In the genomic region with DNA sequence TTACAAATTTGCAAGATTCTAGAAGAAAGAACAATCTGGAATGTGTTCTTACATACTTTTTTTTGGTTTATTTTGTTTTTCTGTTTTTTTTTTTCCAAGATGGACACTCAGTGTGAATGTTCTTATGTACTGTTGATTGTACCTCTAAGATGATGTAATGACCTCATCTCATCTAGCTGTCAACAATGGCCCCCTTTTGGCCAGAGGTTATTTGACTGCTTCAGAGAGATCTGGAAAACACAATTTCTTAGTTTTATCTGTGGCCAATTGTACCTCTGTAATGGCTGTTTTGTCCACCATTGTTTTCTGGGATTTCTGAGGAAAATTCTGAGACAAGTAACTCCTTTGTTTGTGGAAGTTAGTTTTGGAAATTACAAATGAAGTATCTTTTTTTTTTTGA, we compare ENCODE assay signal across 28 cellular contexts. TPM values are rescaled to one million over a fixed set of nuclear protein-coding genes. Genes with fewer than 3 reads are reported as not detected.
"Had no signal": no experiment of that assay in that cellular context is flagged by ENCODE, and none has a peak within 500 bp of the region (broad histone marks: within the 10 kb centered on the region; RNA-seq: fewer than 3 reads in every experiment).

No MANE protein-coding gene starts in this region.

- H3K27me3 Mint-ChIP-seq: activated B cell treated with CpG ODN at 0.5 μM for 24 hours; activated CD8-positive, alpha-beta T cell treated with anti-CD3 and anti-CD28 coated beads for 36 hours; activated naive CD8-positive, alpha-beta T cell treated with anti-CD3 and anti-CD28 coated beads for 36 hours; activated naive CD8-positive, alpha-beta T cell treated with anti-CD3 and anti-CD28 coated beads, Interleukin-2, amount 50 U/mL, for 24 hours had no signal

- H3K36me3 Mint-ChIP-seq: activated naive CD4-positive, alpha-beta T cell treated with anti-CD3 and anti-CD28 coated beads, Interleukin-2, amount 50 U/mL, for 24 hours; activated naive CD8-positive, alpha-beta T cell treated with anti-CD3 and anti-CD28 coated beads for 36 hours had no signal

- H3K4me1 Mint-ChIP-seq: activated naive CD4-positive, alpha-beta T cell treated with anti-CD3 and anti-CD28 coated beads, Interleukin-2, amount 50 U/mL, for 24 hours; T-helper 17 cell had no signal

- H3K9me3 Mint-ChIP-seq: activated B cell treated with CpG ODN at 0.5 μM for 24 hours; activated CD8-positive, alpha-beta T cell treated with anti-CD3 and anti-CD28 coated beads for 36 hours; activated naive CD4-positive, alpha-beta T cell treated with anti-CD3 and anti-CD28 coated beads for 36 hours; activated naive CD4-positive, alpha-beta T cell treated with anti-CD3 and anti-CD28 coated beads, Interleukin-2, amount 50 U/mL, for 24 hours; activated naive CD8-positive, alpha-beta T cell treated with anti-CD3 and anti-CD28 coated beads, Interleukin-2, amount 50 U/mL, for 24 hours; activated T-cell treated with anti-CD3 and anti-CD28 coated beads, Interleukin-2, amount 50 U/mL, for 4 hours; activated T-helper 2 cell treated with anti-CD3 and anti-CD28 coated beads, Interferon-gamma antibody, Interleukin-2, Interleukin-4, amounts not matched to agents 10 μg/mL and 5 μg/mL and 100 μg/mL, durations not matched to agents 14 hours and 24 hours and 36 hours; T-helper 2 cell treated with Interferon-gamma antibody and Interleukin-4, amounts not matched to agents 5 μg/mL and 100 μg/mL, for 36 hours had no signal

- DNase-seq: activated B cell treated with CpG ODN at 0.5 μM for 24 hours; activated CD4-positive, alpha-beta T cell treated with anti-CD3 and anti-CD28 coated beads for 48 hours; activated CD4-positive, alpha-beta T cell treated with anti-CD3 and anti-CD28 coated beads, Interleukin-2, amount 50 U/mL, for 1 hour; activated CD4-positive, alpha-beta T cell treated with anti-CD3 and anti-CD28 coated beads, Interleukin-2, amount 50 U/mL, for 48 hours; activated CD8-positive, alpha-beta memory T cell treated with anti-CD3 and anti-CD28 coated beads for 24 hours; activated CD8-positive, alpha-beta T cell treated with anti-CD3 and anti-CD28 coated beads for 36 hours; activated effector memory CD4-positive, alpha-beta T cell treated with anti-CD3 and anti-CD28 coated beads, Interleukin-2, amount 50 U/mL, for 16 hours; activated naive CD4-positive, alpha-beta T cell treated with anti-CD3 and anti-CD28 coated beads for 36 hours; activated naive CD8-positive, alpha-beta T cell treated with anti-CD3 and anti-CD28 coated beads for 36 hours; activated naive CD8-positive, alpha-beta T cell treated with anti-CD3 and anti-CD28 coated beads, Interleukin-2, amount 50 U/mL, for 24 hours; activated T-cell treated with anti-CD3 and anti-CD28 coated beads, Interleukin-2, amount 50 U/mL, for 4 hours; adrenal gland; amygdala; aorta; body of pancreas; caudate nucleus; colonic mucosa; effector CD8-positive, alpha-beta T cell; foreskin fibroblast; gastrocnemius medialis; glutamatergic neuron; heart left ventricle; T-helper 17 cell; T1000; WERI-Rb-1 had no signal

- H3K27ac Mint-ChIP-seq: activated B cell treated with CpG ODN at 0.5 μM for 24 hours; activated CD8-positive, alpha-beta T cell treated with anti-CD3 and anti-CD28 coated beads for 36 hours; activated naive CD4-positive, alpha-beta T cell treated with anti-CD3 and anti-CD28 coated beads for 36 hours; activated naive CD4-positive, alpha-beta T cell treated with anti-CD3 and anti-CD28 coated beads, Interleukin-2, amount 50 U/mL, for 24 hours; activated naive CD8-positive, alpha-beta T cell treated with anti-CD3 and anti-CD28 coated beads for 36 hours; activated naive CD8-positive, alpha-beta T cell treated with anti-CD3 and anti-CD28 coated beads, Interleukin-2, amount 50 U/mL, for 24 hours; activated T-helper 2 cell treated with anti-CD3 and anti-CD28 coated beads, Interferon-gamma antibody, Interleukin-2, Interleukin-4, amounts not matched to agents 10 μg/mL and 5 μg/mL and 100 μg/mL, durations not matched to agents 14 hours and 24 hours and 36 hours; T-helper 17 cell; T-helper 2 cell treated with Interferon-gamma antibody and Interleukin-4, amounts not matched to agents 5 μg/mL and 100 μg/mL, for 36 hours had no signal

- H3K4me3 Mint-ChIP-seq: activated B cell treated with CpG ODN at 0.5 μM for 24 hours; activated CD8-positive, alpha-beta T cell treated with anti-CD3 and anti-CD28 coated beads for 36 hours; activated naive CD4-positive, alpha-beta T cell treated with anti-CD3 and anti-CD28 coated beads for 36 hours; activated naive CD4-positive, alpha-beta T cell treated with anti-CD3 and anti-CD28 coated beads, Interleukin-2, amount 50 U/mL, for 24 hours; activated naive CD8-positive, alpha-beta T cell treated with anti-CD3 and anti-CD28 coated beads for 36 hours; activated naive CD8-positive, alpha-beta T cell treated with anti-CD3 and anti-CD28 coated beads, Interleukin-2, amount 50 U/mL, for 24 hours; activated T-cell treated with anti-CD3 and anti-CD28 coated beads, Interleukin-2, amount 50 U/mL, for 4 hours; T-helper 17 cell; T-helper 2 cell treated with Interferon-gamma antibody and Interleukin-4, amounts not matched to agents 5 μg/mL and 100 μg/mL, for 36 hours had no signal

- H3K4me3 ChIP-seq: adrenal gland, body of pancreas, colonic mucosa, gastrocnemius medialis, heart left ventricle had no signal

RNA-seq across cellular contexts. Expression of gene ST6GALNAC3, which starts 38.9 kb away (rescaled TPM):
- total RNA-seq: activated T-helper 2 cell treated with anti-CD3 and anti-CD28 coated beads, Interferon-gamma antibody, Interleukin-2, Interleukin-4, amounts not matched to agents 10 μg/mL and 5 μg/mL and 100 μg/mL, durations not matched to agents 14 hours and 24 hours and 36 hours had no signal
